ENCODE assay signal across 12 cellular contexts in genomic region chr3:51943451-51944391, GRCh38. TPM values are rescaled to one million over a fixed set of nuclear protein-coding genes. Genes with fewer than 3 reads are reported as not detected.
DNase-seq lines count a peak whose midpoint lies in the region; ATAC-seq, FAIRE-seq and TF ChIP-seq lines count a peak whose summit lies in the region.
"Had no signal": no experiment of that assay in that cellular context is flagged by ENCODE, and none has a peak within 500 bp of the region (broad histone marks: within the 10 kb centered on the region; RNA-seq: fewer than 3 reads in every experiment).

No MANE protein-coding gene starts in this region.

- no peak overlapping the region for H3K27ac Mint-ChIP-seq in activated naive CD4-positive, alpha-beta T cell treated with anti-CD3 and anti-CD28 coated beads for 36 hours
- H3K27ac Mint-ChIP-seq in astrocyte (ENCODE audit: unreplicated experiment) = no peak overlapping the region

- intact Hi-C loops in activated naive CD4-positive, alpha-beta T cell treated with anti-CD3 and anti-CD28 coated beads for 36 hours (cut with micrococcal nuclease) = loop anchor here (5.0 kb wide), 2 partner anchors 334 to 441 kb away; partner anchors contain the start of genes DCAF1 and WDR82

- H3K4me2 ChIP-seq in astrocyte (ENCODE audit: low read length) (peak overlapping the region; percentile 88), mesenchymal stem cell (ENCODE audit: low read length, poor library complexity, severe bottlenecking) (no peak overlapping the region)

- H2BK120ac ChIP-seq in mesenchymal stem cell (ENCODE audit: low read depth, low read length) = no peak overlapping the region

- H2AK5ac ChIP-seq in mesenchymal stem cell (ENCODE audit: low read length, severe bottlenecking) = peak overlapping the region; percentile 50

- no peak for FAIRE-seq in astrocyte (lab: Jason Lieb, UNC)
- FAIRE-seq: frontal cortex had no signal

- CTCF ChIA-PET in activated naive CD4-positive, alpha-beta T cell treated with anti-CD3 and anti-CD28 coated beads for 36 hours (lab: Charles Lee) = interaction anchor here (0.6 to 3.0 kb wide), 11 partner anchors 11 to 469 kb away, joined by 3 to 27 read pairs (median 5); partner anchors contain the start of genes ABHD14B, ACY1 and GPR62

- H3K4me3 ChIP-seq in astrocyte (ENCODE audit: insufficient read depth, low read depth, low read length) = no peak overlapping the region
- peak overlapping the region in 1 of 2 experiments; percentile 81 for H3K4me3 ChIP-seq in mesenchymal stem cell (ENCODE audit: insufficient read depth in 1 of 2, low read depth in 1 of 2, low read length in 2 of 2)
- peak overlapping the region in 1 of 4 donors; percentile 96 for H3K4me3 ChIP-seq in tibial nerve

- peak overlapping the region; percentile 51 to 70 for H2BK12ac ChIP-seq in mesenchymal stem cell (ENCODE audit: low read length in 2 of 2)

- peak overlapping the region; percentile 72 for H4K91ac ChIP-seq in mesenchymal stem cell (ENCODE audit: low read length)

- DNase-seq in activated naive CD4-positive, alpha-beta T cell treated with anti-CD3 and anti-CD28 coated beads for 36 hours = no peak
- DNase-seq in activated naive CD4-positive, alpha-beta T cell treated with Interleukin-2 at 50 U/mL for 16 hours = no peak
- DNase-seq in astrocyte (ENCODE audit: low read depth) = no peak
- DNase-seq in mesenchymal stem cell = no peak
- DNase-seq in tibial nerve (ENCODE audit: low spot score in 2 of 2) = no peak
- DNase-seq: NCI-H2029 treated with DMSO at 0.1 percent for 48 hours had no signal

- ATAC-seq in GM18498 (IDR thresholded peaks at IDR 0.05; ENCODE audit: unreplicated experiment) = no peak
- ATAC-seq in GM19328 (IDR thresholded peaks at IDR 0.05; ENCODE audit: unreplicated experiment) = no peak
- no peak for ATAC-seq in HG03442 (IDR thresholded peaks at IDR 0.05; ENCODE audit: unreplicated experiment)
- ATAC-seq: naive thymus-derived CD4-positive, alpha-beta T cell had no signal

- H3K9ac ChIP-seq in astrocyte (ENCODE audit: low read length) = no peak overlapping the region
- H3K9ac ChIP-seq in mesenchymal stem cell (ENCODE audit: low read length) = peak overlapping the region; percentile 97

- H3K14ac ChIP-seq in mesenchymal stem cell (ENCODE audit: low read length in 2 of 2) = no peak overlapping the region

- H3K79me1 ChIP-seq in mesenchymal stem cell (replicated peaks; ENCODE audit: low read length, poor library complexity, severe bottlenecking) = peaks cover 14% of the 10 kb centered on the region

- peak overlapping the region; percentile 5 to 85 for H3K4ac ChIP-seq in mesenchymal stem cell (ENCODE audit: low read depth in 1 of 2, low read length in 2 of 2)

- H3K27me3 ChIP-seq in astrocyte (ENCODE audit: insufficient read depth, low read length) (no peaks in the 10 kb centered on the region), mesenchymal stem cell (ENCODE audit: control insufficient read depth in 1 of 2, insufficient read depth in 1 of 2, low read length in 2 of 2) (no peaks in the 10 kb centered on the region), tibial nerve (no peaks in the 10 kb centered on the region)

- H4K20me1 ChIP-seq in astrocyte (ENCODE audit: insufficient read depth, low read length) = peaks cover 22% of the 10 kb centered on the region

- no peak for TF ChIP-seq EP300 in tibial nerve (IDR thresholded peaks at IDR 0.05)

- H3K9me3 Mint-ChIP-seq in activated naive CD4-positive, alpha-beta T cell treated with anti-CD3 and anti-CD28 coated beads for 36 hours = no peaks in the 10 kb centered on the region
- peaks cover 3% of the 10 kb centered on the region for H3K9me3 Mint-ChIP-seq in astrocyte (ENCODE audit: unreplicated experiment)
- H3K9me3 Mint-ChIP-seq: naive thymus-derived CD4-positive, alpha-beta T cell had no signal

- H3K4me1 ChIP-seq in astrocyte (ENCODE audit: insufficient read depth, low read length) = peaks cover 21% of the 10 kb centered on the region
- H3K4me1 ChIP-seq in mesenchymal stem cell (ENCODE audit: control insufficient read depth, insufficient read depth, low read depth, low read length) = peaks cover 22% of the 10 kb centered on the region
- H3K4me1 ChIP-seq in tibial nerve = peaks cover 3 to 38% (median 26%) of the 10 kb centered on the region in 4 donors

- H3K27ac ChIP-seq in astrocyte (ENCODE audit: low read depth, low read length) (no peak overlapping the region), mesenchymal stem cell (ENCODE audit: low read length, poor library complexity, severe bottlenecking) (no peak overlapping the region), tibial nerve (peak overlapping the region; percentile 86 to 95 (median 92))

- H3K27me3 Mint-ChIP-seq in activated naive CD4-positive, alpha-beta T cell treated with anti-CD3 and anti-CD28 coated beads for 36 hours (ENCODE audit: low read depth) = no peaks in the 10 kb centered on the region
- H3K27me3 Mint-ChIP-seq in astrocyte (ENCODE audit: low read depth, unreplicated experiment) = peaks cover 31% of the 10 kb centered on the region
- H3K27me3 Mint-ChIP-seq: naive thymus-derived CD4-positive, alpha-beta T cell had no signal

- peak overlapping the region; percentile 88 for H3K4me3 Mint-ChIP-seq in activated naive CD4-positive, alpha-beta T cell treated with anti-CD3 and anti-CD28 coated beads for 36 hours
- H3K4me3 Mint-ChIP-seq in astrocyte (ENCODE audit: unreplicated experiment) = peak overlapping the region; percentile 27

- H3K36me3 ChIP-seq in astrocyte (ENCODE audit: insufficient read depth, low read length) (no peaks in the 10 kb centered on the region), mesenchymal stem cell (ENCODE audit: control insufficient read depth in 1 of 2, insufficient read depth in 2 of 2, low read depth in 1 of 2, low read length in 2 of 2) (peaks cover 45 to 55% of the 10 kb centered on the region in 2 experiments), tibial nerve (peaks cover 0 to 42% (median 5%) of the 10 kb centered on the region in 3 donors)

- H4K8ac ChIP-seq in mesenchymal stem cell (ENCODE audit: low read length) = peak overlapping the region; percentile 95

- H2BK15ac ChIP-seq in mesenchymal stem cell (ENCODE audit: low read depth, poor library complexity, severe bottlenecking) = no peak overlapping the region

- H2AFZ ChIP-seq in astrocyte (ENCODE audit: low read depth, low read length) (peak overlapping the region; percentile 85), mesenchymal stem cell (ENCODE audit: low read depth, low read length) (no peak overlapping the region)

- TF ChIP-seq CTCF in astrocyte (IDR thresholded peaks at IDR 0.05; ENCODE audit: insufficient read depth, low read depth, low read length) (no peak), tibial nerve (IDR thresholded peaks at IDR 0.05) (no peak)

- no peak for TF ChIP-seq POLR2A in tibial nerve (IDR thresholded peaks at IDR 0.05)

- peaks cover 30% of the 10 kb centered on the region for H3K79me2 ChIP-seq in astrocyte (ENCODE audit: insufficient read depth, low read length)

- H3K18ac ChIP-seq in mesenchymal stem cell (ENCODE audit: low read depth in 1 of 2, low read length in 2 of 2) = no peak overlapping the region

- H3K23ac ChIP-seq in mesenchymal stem cell (ENCODE audit: low read length in 2 of 2) = no peak overlapping the region

- 98% methylated on average over 21 of the region's 21 CpGs for WGBS in mesenchymal stem cell
- 91 to 92% methylated on average over 18 to 21 of the region's 21 CpGs for WGBS in tibial nerve, 2 donors

- H3K36me3 Mint-ChIP-seq in activated naive CD4-positive, alpha-beta T cell treated with anti-CD3 and anti-CD28 coated beads for 36 hours (ENCODE audit: low read depth) = peaks cover 10% of the 10 kb centered on the region
- H3K36me3 Mint-ChIP-seq in astrocyte (ENCODE audit: low read depth, unreplicated experiment) = peaks cover 10% of the 10 kb centered on the region

- H3K9me3 ChIP-seq in astrocyte (ENCODE audit: insufficient read depth, low read depth, low read length) (no peaks in the 10 kb centered on the region), mesenchymal stem cell (ENCODE audit: control insufficient read depth, low read length) (no peaks in the 10 kb centered on the region), tibial nerve (no peaks in the 10 kb centered on the region)

- H3K4me1 Mint-ChIP-seq in activated naive CD4-positive, alpha-beta T cell treated with anti-CD3 and anti-CD28 coated beads for 36 hours (ENCODE audit: low read depth) = peaks cover 28% of the 10 kb centered on the region
- peaks cover 6% of the 10 kb centered on the region for H3K4me1 Mint-ChIP-seq in astrocyte (ENCODE audit: low read depth, unreplicated experiment)

- H2BK5ac ChIP-seq in mesenchymal stem cell (ENCODE audit: low read depth, low read length, poor library complexity, severe bottlenecking) = no peak overlapping the region

RNA-seq across cellular contexts. Expression of gene PARP3, which starts 1.6 kb away (rescaled TPM):
- 10 to 100 TPM in 1 of 2 experiments, 1 to 10 TPM in 1; 10.0 to 11.1 TPM for total RNA-seq in activated naive CD4-positive, alpha-beta T cell treated with anti-CD3 and anti-CD28 coated beads for 36 hours
- 4.6 and 4.8 TPM in 2 replicates for total RNA-seq in astrocyte
- 6.4 TPM for polyA plus RNA-seq in mesenchymal stem cell (2013, experiment 1 of 2)
- polyA plus RNA-seq in mesenchymal stem cell (2013, experiment 2 of 2) = 6.1 TPM
- 10 to 100 TPM; 19.9 to 55.9 (median 40.6) TPM for total RNA-seq in tibial nerve

RNA-seq across cellular contexts. Expression of gene RRP9, which starts 2.0 kb away (rescaled TPM):
- 10 to 100 TPM; 24.6 to 25.0 TPM for total RNA-seq in activated naive CD4-positive, alpha-beta T cell treated with anti-CD3 and anti-CD28 coated beads for 36 hours
- total RNA-seq in astrocyte (22.9 and 25.5 TPM in 2 replicates), tibial nerve (10 to 100 TPM; 14.9 to 32.9 (median 21.3) TPM)
- 9.3 TPM for polyA plus RNA-seq in mesenchymal stem cell (2013, experiment 1 of 2)
- polyA plus RNA-seq in mesenchymal stem cell (2013, experiment 2 of 2) = 9.2 TPM

RNA-seq across cellular contexts. Expression of gene GPR62, which starts 11.5 kb away (rescaled TPM):
- not detected for total RNA-seq in activated naive CD4-positive, alpha-beta T cell treated with anti-CD3 and anti-CD28 coated beads for 36 hours
- total RNA-seq in astrocyte = not detected in 2 replicates
- not detected for polyA plus RNA-seq in mesenchymal stem cell (2013, experiment 1 of 2)
- polyA plus RNA-seq in mesenchymal stem cell (2013, experiment 2 of 2) = 0.03 TPM
- total RNA-seq in tibial nerve = 1 to 10 TPM in 1 of 4 donors, under 1 TPM in 1, not detected in 2; 0.87 to 1.0 TPM
- total RNA-seq: naive thymus-derived CD4-positive, alpha-beta T cell; T-helper 2 cell treated with Interferon-gamma antibody and Interleukin-4, amounts not matched to agents 100 ng/mL and 5 ng/mL, for 36 hours had no signal

RNA-seq across cellular contexts. Expression of gene PCBP4, which starts 23.5 kb away (rescaled TPM):
- total RNA-seq in activated naive CD4-positive, alpha-beta T cell treated with anti-CD3 and anti-CD28 coated beads for 36 hours = 1 to 10 TPM; 8.9 to 9.1 TPM
- total RNA-seq in astrocyte = 95.4 and 102 TPM in 2 replicates
- 32.5 TPM for polyA plus RNA-seq in mesenchymal stem cell (2013, experiment 1 of 2)
- polyA plus RNA-seq in mesenchymal stem cell (2013, experiment 2 of 2) = 31.0 TPM
- total RNA-seq in tibial nerve = 1,000 to 10,000 TPM in 2 of 4 donors, 100 to 1,000 TPM in 2; 838 to 1,216 (median 1,000) TPM

RNA-seq across cellular contexts. Expression of gene ABHD14B, which starts 30.1 kb away (rescaled TPM):
- total RNA-seq in activated naive CD4-positive, alpha-beta T cell treated with anti-CD3 and anti-CD28 coated beads for 36 hours = 10 to 100 TPM; 81.8 to 85.8 TPM
- total RNA-seq in astrocyte (10.3 and 12.3 TPM in 2 replicates), tibial nerve (10 to 100 TPM; 37.5 to 61.4 (median 50.0) TPM)
- polyA plus RNA-seq in mesenchymal stem cell (2013, experiment 1 of 2) = 15.5 TPM
- polyA plus RNA-seq in mesenchymal stem cell (2013, experiment 2 of 2) = 15.1 TPM

Comparison
In these comparisons a context has a peak if more than half of its experiments do, and no peak if none do; other contexts are left out.
1. H3K27ac ChIP-seq: peak in tibial nerve (4 of 4); none in astrocyte (single experiment) and mesenchymal stem cell (single experiment).